ENCODE assay signal across 19 cellular contexts in the genomic region with DNA sequence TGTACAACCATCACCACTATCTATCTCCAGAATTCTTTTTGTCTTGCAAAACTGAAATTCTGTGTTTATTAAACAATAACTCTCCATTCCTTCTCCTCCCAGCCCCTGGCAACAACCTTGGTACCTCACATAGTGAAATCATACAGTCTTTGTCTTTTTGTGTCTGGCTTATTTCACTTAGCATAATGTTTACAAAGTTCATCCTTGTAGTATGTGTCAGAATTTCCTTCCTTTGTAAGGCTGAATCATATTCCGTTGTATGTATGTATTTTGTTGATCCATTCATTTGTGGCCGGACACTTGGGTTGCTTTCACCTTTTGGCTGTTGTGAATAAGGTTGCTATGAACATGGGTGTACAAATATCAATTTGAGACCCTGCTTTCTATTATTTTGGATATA.
"Had no signal": no experiment of that assay in that cellular context is flagged by ENCODE, and none has a peak within 500 bp of the region (broad histone marks: within the 10 kb centered on the region; RNA-seq: fewer than 3 reads in every experiment).

No MANE protein-coding gene starts in this region.

- H3K4me1 ChIP-seq: body of pancreas, transverse colon had no signal

- FAIRE-seq: kidney, urothelium cell line had no signal

- H3K27ac ChIP-seq: body of pancreas, dorsolateral prefrontal cortex, transverse colon had no signal

- H3K27me3 ChIP-seq: body of pancreas, dorsolateral prefrontal cortex had no signal

- H3K9me3 ChIP-seq: body of pancreas, transverse colon had no signal

- H3K4me3 ChIP-seq: body of pancreas, dorsolateral prefrontal cortex, lung, transverse colon had no signal

- ATAC-seq: activated T-cell treated with anti-CD3 and anti-CD28 coated beads, Interleukin-2, amount 50 U/mL, for 4 hours; body of pancreas; effector memory CD8-positive, alpha-beta T cell; naive thymus-derived CD8-positive, alpha-beta T cell; stimulated activated naive B cell treated with anti-CD40 and anti-IgM and Interleukin-4, amounts not matched to agents 10 μg/mL and 1 μg/mL and 100 μg/mL, for 72 hours; WTC11 had no signal

- DNase-seq: activated naive CD4-positive, alpha-beta T cell; activated T-cell treated with anti-CD3 and anti-CD28 coated beads, Interleukin-2, amount 50 U/mL, for 4 hours; amniotic stem cell; body of pancreas; central memory CD4-positive, alpha-beta T cell; dorsolateral prefrontal cortex; effector memory CD8-positive, alpha-beta T cell; foreskin fibroblast; kidney; naive thymus-derived CD8-positive, alpha-beta T cell; retina; stimulated activated CD4-positive, alpha-beta T cell treated with anti-CD3 and anti-CD28 coated beads, Interleukin-2, amount 100 ng/mL, for 48 hours; stimulated activated CD8-positive, alpha-beta memory T cell treated with anti-CD3 and anti-CD28 coated beads, Interleukin-4, amount 100 ng/mL, for 48 hours; stimulated activated naive B cell treated with anti-CD40 and anti-IgM and Interleukin-4, amounts not matched to agents 10 μg/mL and 1 μg/mL and 100 μg/mL, for 72 hours; T1000; transverse colon had no signal

- H3K36me3 ChIP-seq: transverse colon had no signal
